ENCODE assay signal across 17 cellular contexts in the genomic region with DNA sequence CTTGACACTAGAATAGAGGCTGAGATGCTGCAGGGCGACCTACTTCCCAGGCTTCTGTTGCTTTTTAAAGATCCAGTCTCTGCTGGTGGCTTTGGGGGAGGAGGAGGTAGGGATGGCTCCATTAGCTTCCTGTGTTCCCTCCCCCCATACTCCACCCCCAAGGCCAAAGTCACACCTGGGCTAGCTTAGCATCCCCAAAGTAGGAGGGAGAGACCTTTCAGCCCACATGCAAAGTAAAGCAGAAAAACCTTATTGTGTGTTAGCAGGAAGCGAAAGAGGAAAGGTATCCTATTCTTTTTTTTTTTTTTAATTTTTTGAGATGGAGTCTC. TPM values are rescaled to one million over a fixed set of nuclear protein-coding genes. Genes with fewer than 3 reads are reported as not detected.
"Had no signal": no experiment of that assay in that cellular context is flagged by ENCODE, and none has a peak within 500 bp of the region (broad histone marks: within the 10 kb centered on the region; RNA-seq: fewer than 3 reads in every experiment).

No MANE protein-coding gene starts in this region.

- H3K9me3 Mint-ChIP-seq: immature natural killer cell, naive B cell had no signal

- H3K9me3 ChIP-seq: lower lobe of right lung, neutrophil, stomach, thoracic aorta had no signal

- H3K4me3 ChIP-seq: coronary artery, lower lobe of right lung, stomach, thoracic aorta had no signal

- H3K27me3 Mint-ChIP-seq: activated CD8-positive, alpha-beta memory T cell treated with anti-CD3 and anti-CD28 coated beads, Interleukin-2, amount 10 ng/mL, durations not matched to agents 7 days and 5 days; naive B cell had no signal

- H3K4me3 Mint-ChIP-seq: activated CD8-positive, alpha-beta memory T cell treated with anti-CD3 and anti-CD28 coated beads, Interleukin-2, amount 10 ng/mL, durations not matched to agents 7 days and 5 days had no signal

- DNase-seq: activated CD4-positive, CD25-positive, alpha-beta regulatory T cell; activated CD8-positive, alpha-beta memory T cell treated with anti-CD3 and anti-CD28 coated beads, Interleukin-2, amount 10 ng/mL, durations not matched to agents 7 days and 5 days; activated T-cell treated with anti-CD3 and anti-CD28 coated beads, Interleukin-2, amount 50 U/mL, for 48 hours; caudate nucleus; immature natural killer cell; lower lobe of right lung; naive B cell; retina; stimulated activated CD4-positive, alpha-beta T cell treated with anti-CD3 and anti-CD28 coated beads, Interleukin-15, amount 100 ng/mL, for 24 hours; stimulated activated CD4-positive, alpha-beta T cell treated with anti-CD3 and anti-CD28 coated beads, Interleukin-4, amount 100 ng/mL, for 24 hours; stomach had no signal

- H3K27ac ChIP-seq: coronary artery, lower lobe of right lung, neutrophil, stomach, thoracic aorta had no signal

- H3K27me3 ChIP-seq: neutrophil, stomach had no signal

- ATAC-seq: activated CD8-positive, alpha-beta memory T cell treated with anti-CD3 and anti-CD28 coated beads, Interleukin-2, amount 10 ng/mL, durations not matched to agents 7 days and 5 days; lower lobe of right lung had no signal

RNA-seq across cellular contexts. Expression of a gene that starts 24.6 kb away (rescaled TPM):
- total RNA-seq: activated CD8-positive, alpha-beta memory T cell treated with anti-CD3 and anti-CD28 coated beads, Interleukin-2, amount 10 ng/mL, durations not matched to agents 7 days and 5 days; esophagus mucosa; lower lobe of right lung; skeletal muscle tissue; thoracic aorta; urinary bladder had no signal
- polyA plus RNA-seq: immature natural killer cell, urinary bladder had no signal
